ENCODE assay signal across 9 cellular contexts in genomic region chr4:3037957-3038451, GRCh38. TPM values are rescaled to one million over a fixed set of nuclear protein-coding genes. Genes with fewer than 3 reads are reported as not detected.
DNase-seq lines count a peak whose midpoint lies in the region; ATAC-seq and TF ChIP-seq lines count a peak whose summit lies in the region.
"Had no signal": no experiment of that assay in that cellular context is flagged by ENCODE, and none has a peak within 500 bp of the region (broad histone marks: within the 10 kb centered on the region; RNA-seq: fewer than 3 reads in every experiment).

No MANE protein-coding gene starts in this region.

- H3K4me3 ChIP-seq in esophagus squamous epithelium (peak overlapping the region in 3 of 4 donors; percentile 17 to 47 (median 19)), sigmoid colon (peak overlapping the region in 3 of 4 donors; percentile 19 to 35 (median 28))

- WGBS in esophagus squamous epithelium, 2 donors = 15 to 26% methylated on average over 6 of the region's 6 CpGs
- 33 to 54% methylated on average over 6 of the region's 6 CpGs for WGBS in sigmoid colon, 2 donors

- DNase-seq in DMS53 (lab: John Stamatoyannopoulos, UW) = peak; percentile 33
- no peak for DNase-seq in DMS53 treated with DMSO at 0.1 percent for 48 hours (lab: John Stamatoyannopoulos, UW; ENCODE audit: unreplicated experiment)
- peak; percentile 83 for DNase-seq in OCI-M1 (lab: John Stamatoyannopoulos, UW)
- DNase-seq in esophagus squamous epithelium (lab: John Stamatoyannopoulos, UW) = no peak
- no peak for DNase-seq in sigmoid colon
- DNase-seq in NCI-H2171 (lab: John Stamatoyannopoulos, UW) = no peak
- no peak for DNase-seq in iPS-NIHi11 (ENCODE audit: low spot score)

- TF ChIP-seq POLR2A in esophagus squamous epithelium (IDR thresholded peaks at IDR 0.05) (no peak), sigmoid colon (IDR thresholded peaks at IDR 0.05) (no peak)

- peaks cover 0 to 15% (median 0%) of the 10 kb centered on the region in 4 donors for H3K27me3 ChIP-seq in esophagus squamous epithelium
- peaks cover 0 to 11% (median 0%) of the 10 kb centered on the region in 3 donors for H3K27me3 ChIP-seq in sigmoid colon

- TF ChIP-seq CTCF in esophagus squamous epithelium (IDR thresholded peaks at IDR 0.05) (no peak), sigmoid colon (IDR thresholded peaks at IDR 0.05) (no peak)

- H3K36me3 ChIP-seq in esophagus squamous epithelium (no peaks in the 10 kb centered on the region), sigmoid colon (no peaks in the 10 kb centered on the region)

- peaks cover 18 to 41% (median 28%) of the 10 kb centered on the region in 3 donors for H3K4me1 ChIP-seq in esophagus squamous epithelium
- H3K4me1 ChIP-seq in sigmoid colon = peaks cover 0 to 24% (median 15%) of the 10 kb centered on the region in 4 donors

- TF ChIP-seq EP300 in sigmoid colon (IDR thresholded peaks at IDR 0.05) = no peak

- H3K9me3 ChIP-seq in esophagus squamous epithelium = no peaks in the 10 kb centered on the region
- H3K9me3 ChIP-seq in sigmoid colon = no peaks in the 10 kb centered on the region

- intact Hi-C loops in esophagus squamous epithelium (cut with DNase I) (loop anchor here (10.0 kb wide), 2 partner anchors 53 to 273 kb away; no protein-coding TSS in a partner anchor), sigmoid colon (cut with DNase I) (loop anchor here (2.0 kb wide), 1 partner anchor 273 kb away; no protein-coding TSS in a partner anchor)

- ATAC-seq in GM21825 (IDR thresholded peaks at IDR 0.05; ENCODE audit: unreplicated experiment) = no peak

- H3K27ac ChIP-seq in esophagus squamous epithelium (no peak overlapping the region), sigmoid colon (no peak overlapping the region)

RNA-seq across cellular contexts. Expression of gene HTT-AS, which starts 36.3 kb away (rescaled TPM):
- total RNA-seq in esophagus squamous epithelium = not detected
- not detected for total RNA-seq in sigmoid colon
- polyA plus RNA-seq in sigmoid colon = not detected
- total RNA-seq: PC-3 had no signal

RNA-seq across cellular contexts. Expression of gene HTT, which starts 36.5 kb away (rescaled TPM):
- total RNA-seq in esophagus squamous epithelium = 100 to 1,000 TPM in 1 of 4 donors, 10 to 100 TPM in 3; 37.5 to 119 (median 48.7) TPM
- 10 to 100 TPM; 17.0 to 41.5 (median 26.5) TPM for total RNA-seq in sigmoid colon
- polyA plus RNA-seq in sigmoid colon = 10 to 100 TPM in 1 of 3 donors, 1 to 10 TPM in 2; 6.5 to 29.4 (median 7.8) TPM

Comparison
In these comparisons a context has a peak if more than half of its experiments do, and no peak if none do; other contexts are left out.
1. DNase-seq: peak in DMS53 (single experiment) and OCI-M1 (single experiment); none in DMS53 treated with DMSO at 0.1 percent for 48 hours (single experiment), esophagus squamous epithelium (single experiment), sigmoid colon (single experiment), NCI-H2171 (single experiment) and iPS-NIHi11 (single experiment).